ENCODE assay signal across 15 cellular contexts in genomic region chr17:36529121-36529520, GRCh38. TPM values are rescaled to one million over a fixed set of nuclear protein-coding genes. Genes with fewer than 3 reads are reported as not detected.
DNase-seq lines count a peak whose midpoint lies in the region; ATAC-seq, FAIRE-seq and TF ChIP-seq lines count a peak whose summit lies in the region.
"Had no signal": no experiment of that assay in that cellular context is flagged by ENCODE, and none has a peak within 500 bp of the region (broad histone marks: within the 10 kb centered on the region; RNA-seq: fewer than 3 reads in every experiment).

No MANE protein-coding gene starts in this region.

- peaks cover 24 to 49% of the 10 kb centered on the region in 2 experiments for H3K79me1 ChIP-seq in IMR-90 (ENCODE audit: low read depth in 1 of 2, low read length in 2 of 2)
- peaks cover 47% of the 10 kb centered on the region for H3K79me1 ChIP-seq in mesenchymal stem cell (replicated peaks; ENCODE audit: low read length, poor library complexity, severe bottlenecking)

- no peak overlapping the region for H2BK12ac ChIP-seq in mesenchymal stem cell (ENCODE audit: low read length in 2 of 2)

- H2BK5ac ChIP-seq in IMR-90 (ENCODE audit: low read depth, low read length, poor library complexity, severe bottlenecking): peak overlapping the region; percentile 15
- H2BK5ac ChIP-seq in mesenchymal stem cell (ENCODE audit: low read depth, low read length, poor library complexity, severe bottlenecking): no peak overlapping the region

- no peak for TF ChIP-seq RAD21 in IMR-90 (IDR thresholded peaks at IDR 0.05; ENCODE audit: low read length)

- H3K14ac ChIP-seq in IMR-90 (replicated peaks; ENCODE audit: low read depth, low read length) (peak overlapping the region; percentile 30; the same call in 1 of the 2 replicates), mesenchymal stem cell (ENCODE audit: low read length in 2 of 2) (no peak overlapping the region)

- BruUV-seq in IMR-90 (replicated peaks; lab: Mats Ljungman, UMichigan): no TSS peak

- DNase-seq in Caki2 (ENCODE audit: low read depth) (peak; percentile 19), IMR-90 (peak; percentile 75), brain microvascular endothelial cell (peak; percentile 55), mesenchymal stem cell (peak; percentile 70), NCI-H1417 (lab: John Stamatoyannopoulos, UW) (no peak), frontal cortex (ENCODE audit: low spot score in 2 of 2) (no peak), GM19238 (ENCODE audit: insufficient read length, low spot score) (no peak)
- DNase-seq: activated T-cell treated with anti-CD3 and anti-CD28 coated beads, Interleukin-2, amount 50 U/mL, for 4 hours; GOT3; NCI-H510A treated with DMSO at 0.1 percent for 48 hours; retina; testis had no signal

- no peak overlapping the region for H2AK5ac ChIP-seq in IMR-90 (ENCODE audit: low read depth, low read length)
- H2AK5ac ChIP-seq in mesenchymal stem cell (ENCODE audit: low read length, severe bottlenecking): no peak overlapping the region

- H3K4me2 ChIP-seq in IMR-90 (ENCODE audit: low read depth, low read length) (no peak overlapping the region), mesenchymal stem cell (ENCODE audit: low read length, poor library complexity, severe bottlenecking) (no peak overlapping the region)

- H2AFZ ChIP-seq in IMR-90 (replicated peaks; ENCODE audit: low read length, poor library complexity) (peak overlapping the region; percentile 34), mesenchymal stem cell (ENCODE audit: low read depth, low read length) (no peak overlapping the region)

- H3K9me1 ChIP-seq in IMR-90 (ENCODE audit: insufficient read depth, low read length): peaks cover 21% of the 10 kb centered on the region; the same call in 1 of the 2 replicates

- no peak overlapping the region for H2BK20ac ChIP-seq in IMR-90 (ENCODE audit: low read depth, low read length)

- no peak overlapping the region for H3K9ac ChIP-seq in IMR-90 (ENCODE audit: low read depth, low read length)
- H3K9ac ChIP-seq in mesenchymal stem cell (ENCODE audit: low read length): peak overlapping the region; percentile 30

- H3K27me3 ChIP-seq in IMR-90 (ENCODE audit: control insufficient read depth, insufficient read depth, low read length): no peaks in the 10 kb centered on the region
- no peaks in the 10 kb centered on the region for H3K27me3 ChIP-seq in brain microvascular endothelial cell (replicated peaks)
- no peaks in the 10 kb centered on the region for H3K27me3 ChIP-seq in mesenchymal stem cell (ENCODE audit: control insufficient read depth in 1 of 2, insufficient read depth in 1 of 2, low read length in 2 of 2)
- H3K27me3 ChIP-seq: SJSA1, testis had no signal

- CTCF ChIA-PET in IMR-90 (lab: Yijun Ruan, JAX): interaction anchor here (1.3 kb wide), 1 partner anchor 9 kb away, joined by 3 read pairs; no protein-coding TSS in a partner anchor

- no peak overlapping the region for H4K8ac ChIP-seq in IMR-90 (ENCODE audit: low read depth in 2 of 2, low read length in 2 of 2)
- no peak overlapping the region for H4K8ac ChIP-seq in mesenchymal stem cell (ENCODE audit: low read length)

- H3K9me3 ChIP-seq in IMR-90 (ENCODE audit: control insufficient read depth, insufficient read depth, low read length) (no peaks in the 10 kb centered on the region), mesenchymal stem cell (ENCODE audit: control insufficient read depth, low read length) (no peaks in the 10 kb centered on the region)
- H3K9me3 ChIP-seq: SJSA1, testis had no signal

- FAIRE-seq in frontal cortex (lab: Jason Lieb, UNC): no peak
- FAIRE-seq: GM12891, GM19239 had no signal

- no peak for TF ChIP-seq CTCF in IMR-90 (conservative IDR thresholded peaks at IDR 0.05; ENCODE audit: low read depth, low read length)
- no peak for TF ChIP-seq CTCF in brain microvascular endothelial cell (IDR thresholded peaks at IDR 0.05; ENCODE audit: low read depth, low read length, missing control alignments)

- H2BK120ac ChIP-seq in IMR-90 (ENCODE audit: low read depth, low read length) (no peak overlapping the region), mesenchymal stem cell (ENCODE audit: low read depth, low read length) (no peak overlapping the region)

- H3K23ac ChIP-seq in IMR-90 (ENCODE audit: low read depth, low read length) (0 out of 2 replicates have a peak overlapping the region, but pooled peaks have one; percentile 43), mesenchymal stem cell (ENCODE audit: low read length in 2 of 2) (no peak overlapping the region)

- no peak overlapping the region for H2AK9ac ChIP-seq in IMR-90 (replicated peaks; ENCODE audit: low read depth, low read length, poor library complexity)

- H4K5ac ChIP-seq in IMR-90 (ENCODE audit: low read depth, low read length): no peak overlapping the region

- H3K27ac ChIP-seq in IMR-90 (ENCODE audit: insufficient read depth, low read length) (no peak overlapping the region), brain microvascular endothelial cell (no peak overlapping the region), mesenchymal stem cell (ENCODE audit: low read length, poor library complexity, severe bottlenecking) (no peak overlapping the region)
- H3K27ac ChIP-seq: SJSA1, testis had no signal

- TF ChIP-seq POLR2A in IMR-90 (IDR thresholded peaks at IDR 0.05; ENCODE audit: low read depth, low read length): no peak

- H4K20me1 ChIP-seq in IMR-90 (ENCODE audit: insufficient read depth, low read length): peaks cover 6% of the 10 kb centered on the region

- H3K4ac ChIP-seq in IMR-90 (ENCODE audit: low read depth, low read length) (peak overlapping the region; percentile 16; the same call in 1 of the 2 replicates), mesenchymal stem cell (ENCODE audit: low read depth in 1 of 2, low read length in 2 of 2) (no peak overlapping the region)

- intact Hi-C loops in IMR-90 (cut with micrococcal nuclease): no loop called here

- peaks cover 40% of the 10 kb centered on the region for H3K36me3 ChIP-seq in IMR-90 (ENCODE audit: control insufficient read depth, insufficient read depth, low read length)
- H3K36me3 ChIP-seq in brain microvascular endothelial cell (replicated peaks): peaks cover 36% of the 10 kb centered on the region
- peaks cover 44 to 65% of the 10 kb centered on the region in 2 experiments for H3K36me3 ChIP-seq in mesenchymal stem cell (ENCODE audit: control insufficient read depth in 1 of 2, insufficient read depth in 2 of 2, low read depth in 1 of 2, low read length in 2 of 2)

- ATAC-seq in IMR-90 (ENCODE audit: low read depth): peak; percentile 59
- ATAC-seq: activated T-cell treated with anti-CD3 and anti-CD28 coated beads, Interleukin-2, amount 50 U/mL, for 4 hours had no signal

- H3K4me1 ChIP-seq in IMR-90 (ENCODE audit: control insufficient read depth, insufficient read depth, low read length): peaks cover 4% of the 10 kb centered on the region
- peaks cover 5% of the 10 kb centered on the region for H3K4me1 ChIP-seq in mesenchymal stem cell (ENCODE audit: control insufficient read depth, insufficient read depth, low read depth, low read length)

- H4K91ac ChIP-seq in IMR-90 (ENCODE audit: insufficient read depth, low read depth, low read length): no peak overlapping the region
- H4K91ac ChIP-seq in mesenchymal stem cell (ENCODE audit: low read length): no peak overlapping the region

- in situ Hi-C loops in Caki2 (cut with HindIII; ENCODE audit: low pct_unique_long_range_greater_than_20kb, low sequenced_read_pairs): no loop called here
- in situ Hi-C loops in IMR-90 (cut with MboI; ENCODE audit: low sequenced_read_pairs): no loop called here
- in situ Hi-C loops in brain microvascular endothelial cell (cut with HindIII; ENCODE audit: low pct_ligation_motif_present, low sequenced_read_pairs): no loop called here

- no peak overlapping the region for H3K56ac ChIP-seq in IMR-90 (ENCODE audit: extremely low read depth, insufficient read depth, low read length)

- dilution Hi-C loops in IMR-90 (cut with HindIII; ENCODE audit: low sequenced_read_pairs, unreplicated experiment): no loop called here

- H3K4me3 ChIP-seq in IMR-90 (ENCODE audit: insufficient read depth, low read depth, low read length): no peak overlapping the region
- H3K4me3 ChIP-seq in brain microvascular endothelial cell (ENCODE audit: low read depth, low read length): no peak overlapping the region
- H3K4me3 ChIP-seq in mesenchymal stem cell (ENCODE audit: insufficient read depth in 1 of 2, low read depth in 1 of 2, low read length in 2 of 2): peak overlapping the region in 1 of 2 experiments; percentile 9
- H3K4me3 ChIP-seq: SJSA1, testis had no signal

- H3K18ac ChIP-seq in IMR-90 (ENCODE audit: low read depth, low read length) (no peak overlapping the region), mesenchymal stem cell (ENCODE audit: low read depth in 1 of 2, low read length in 2 of 2) (no peak overlapping the region)

- H2BK15ac ChIP-seq in IMR-90 (ENCODE audit: low read depth, low read length) (no peak overlapping the region), mesenchymal stem cell (ENCODE audit: low read depth, poor library complexity, severe bottlenecking) (no peak overlapping the region)

- POLR2A ChIA-PET in IMR-90 (lab: Charles Lee; ENCODE audit: unreplicated experiment): no interaction called here

RNA-seq across cellular contexts. Expression of gene MYO19, which starts 5.5 kb away (rescaled TPM):
- total RNA-seq in Caki2 (2014; rRNA removed; shearing (Covaris generic); ENCODE audit: low replicate concordance): 47.5 and 98.5 TPM in 2 replicates
- 32.5 and 35.8 TPM in 2 replicates for total RNA-seq in IMR-90 (2012; rRNA removed)
- polyA plus RNA-seq in IMR-90 (2012; rRNA removed): 52.3 and 55.6 TPM in 2 replicates
- polyA plus RNA-seq in IMR-90 (2012; cell fraction: cytosol; rRNA removed): 19.5 and 22.6 TPM in 2 replicates
- 235 and 300 TPM in 2 replicates for polyA plus RNA-seq in IMR-90 (2012; cell fraction: nucleus; rRNA removed; ENCODE audit: low replicate concordance)
- 18.2 TPM for polyA plus RNA-seq in mesenchymal stem cell (2013, experiment 1 of 2)
- polyA plus RNA-seq in mesenchymal stem cell (2013, experiment 2 of 2): 16.6 TPM
- total RNA-seq in frontal cortex: 30.6 TPM

RNA-seq across cellular contexts. Expression of gene PIGW, which starts 5.7 kb away (rescaled TPM):
- 3.9 and 6.3 TPM in 2 replicates for total RNA-seq in Caki2 (2014; rRNA removed; shearing (Covaris generic); ENCODE audit: low replicate concordance)
- total RNA-seq in IMR-90 (2012; rRNA removed): 4.5 and 6.1 TPM in 2 replicates
- polyA plus RNA-seq in IMR-90 (2012; rRNA removed): 4.8 and 5.5 TPM in 2 replicates
- 1.9 and 4.3 TPM in 2 replicates for polyA plus RNA-seq in IMR-90 (2012; cell fraction: cytosol; rRNA removed)
- 0.91 and 3.3 TPM in 2 replicates for polyA plus RNA-seq in IMR-90 (2012; cell fraction: nucleus; rRNA removed; ENCODE audit: low replicate concordance)
- 7.2 TPM for polyA plus RNA-seq in mesenchymal stem cell (2013, experiment 1 of 2)
- 8.0 TPM for polyA plus RNA-seq in mesenchymal stem cell (2013, experiment 2 of 2)
- total RNA-seq in frontal cortex: 3.3 TPM

RNA-seq across cellular contexts. Expression of gene GGNBP2, which starts 15.6 kb away (rescaled TPM):
- total RNA-seq in Caki2 (2014; rRNA removed; shearing (Covaris generic); ENCODE audit: low replicate concordance): 30.0 and 40.0 TPM in 2 replicates
- total RNA-seq in IMR-90 (2012; rRNA removed) (40.7 and 44.2 TPM in 2 replicates), frontal cortex (67.7 TPM)
- polyA plus RNA-seq in IMR-90 (2012; rRNA removed): 47.7 and 56.2 TPM in 2 replicates
- polyA plus RNA-seq in IMR-90 (2012; cell fraction: cytosol; rRNA removed): 44.9 and 50.5 TPM in 2 replicates
- 88.1 and 211 TPM in 2 replicates for polyA plus RNA-seq in IMR-90 (2012; cell fraction: nucleus; rRNA removed; ENCODE audit: low replicate concordance)
- polyA plus RNA-seq in mesenchymal stem cell (2013, experiment 1 of 2): 66.8 TPM
- 68.1 TPM for polyA plus RNA-seq in mesenchymal stem cell (2013, experiment 2 of 2)

RNA-seq across cellular contexts. Expression of gene ZNHIT3, which starts 42.6 kb away (rescaled TPM):
- total RNA-seq in Caki2 (2014; rRNA removed; shearing (Covaris generic); ENCODE audit: low replicate concordance): 84.0 and 84.2 TPM in 2 replicates
- total RNA-seq in IMR-90 (2012; rRNA removed) (27.8 and 35.3 TPM in 2 replicates), frontal cortex (57.1 TPM)
- polyA plus RNA-seq in IMR-90 (2012; rRNA removed): 47.4 and 52.3 TPM in 2 replicates
- polyA plus RNA-seq in IMR-90 (2012; cell fraction: cytosol; rRNA removed): 15.1 and 39.8 TPM in 2 replicates
- 4.4 and 18.5 TPM in 2 replicates for polyA plus RNA-seq in IMR-90 (2012; cell fraction: nucleus; rRNA removed; ENCODE audit: low replicate concordance)
- polyA plus RNA-seq in mesenchymal stem cell (2013, experiment 1 of 2): 33.9 TPM
- 34.6 TPM for polyA plus RNA-seq in mesenchymal stem cell (2013, experiment 2 of 2)

Comparison
In these comparisons a context has a peak if more than half of its experiments do, and no peak if none do; other contexts are left out.
1. DNase-seq: peak in Caki2 (single experiment), IMR-90 (single experiment), brain microvascular endothelial cell (single experiment) and mesenchymal stem cell (single experiment); none in NCI-H1417 (0 of 3), frontal cortex (0 of 2) and GM19238 (single experiment).